In the genomic region with DNA sequence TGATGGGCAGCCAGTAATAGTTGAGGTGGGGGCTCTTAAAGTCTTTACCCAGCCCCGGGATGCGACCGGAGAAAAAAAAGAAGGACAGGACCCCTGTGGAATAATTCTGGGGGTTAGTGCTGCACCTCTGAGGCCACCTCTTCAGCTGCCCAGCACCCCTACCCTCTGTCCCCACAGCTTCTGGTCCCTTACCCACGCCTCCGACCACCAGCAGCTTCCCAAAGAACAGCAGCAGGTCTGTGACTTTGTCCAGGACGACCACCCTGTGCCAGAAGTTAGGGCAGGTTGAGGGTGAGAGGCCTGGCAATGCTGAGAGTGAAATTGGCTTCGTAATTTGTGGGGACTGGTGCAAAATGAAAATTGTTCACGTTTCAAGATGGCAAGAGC, we compare ENCODE assay signal across 24 cellular contexts. TPM values are rescaled to one million over a fixed set of nuclear protein-coding genes. Genes with fewer than 3 reads are reported as not detected.
DNase-seq lines count a peak whose midpoint lies in the region; ATAC-seq and TF ChIP-seq lines count a peak whose summit lies in the region.
"Had no signal": no experiment of that assay in that cellular context is flagged by ENCODE, and none has a peak within 500 bp of the region (broad histone marks: within the 10 kb centered on the region; RNA-seq: fewer than 3 reads in every experiment).

No MANE protein-coding gene starts in this region.

- H3K4me1 Mint-ChIP-seq in activated CD8-positive, alpha-beta T cell treated with anti-CD3 and anti-CD28 coated beads, Interleukin-2, amount 10 ng/mL, durations not matched to agents 7 days and 5 days (ENCODE audit: low read depth), result peaks cover 26% of the 10 kb centered on the region
- H3K4me1 Mint-ChIP-seq in nephron, result peaks cover 11% of the 10 kb centered on the region
- peaks cover 25 to 26% (median 26%) of the 10 kb centered on the region in 3 donors for H3K4me1 Mint-ChIP-seq in CD8-positive, alpha-beta memory T cell

- H3K36me3 ChIP-seq in BLaER1, result peaks cover 10% of the 10 kb centered on the region
- peaks cover 3% of the 10 kb centered on the region for H3K36me3 ChIP-seq in H7 (replicated peaks; ENCODE audit: control insufficient read depth, insufficient read depth, low read length)
- peaks cover 8% of the 10 kb centered on the region for H3K36me3 ChIP-seq in CD8-positive, alpha-beta memory T cell (ENCODE audit: insufficient read depth, low read length)

- peak; percentile 12 for DNase-seq in H7
- no peak for DNase-seq in activated CD8-positive, alpha-beta T cell treated with anti-CD3 and anti-CD28 coated beads, Interleukin-2, amount 10 ng/mL, durations not matched to agents 7 days and 5 days
- no peak for DNase-seq in posterior vena cava (ENCODE audit: low spot score)
- DNase-seq in medulla oblongata (ENCODE audit: extremely low spot score), result no peak
- DNase-seq in CD8-positive, alpha-beta memory T cell, result no peak
- DNase-seq: activated CD4-positive, CD25-positive, alpha-beta regulatory T cell treated with anti-CD3 and anti-CD28 coated beads, Interleukin-2, amount 50 U/mL, for 72 hours; activated CD8-positive, alpha-beta memory T cell treated with anti-CD3 and anti-CD28 coated beads, Interleukin-2, amount 50 U/mL, for 4 hours; activated effector memory CD4-positive, alpha-beta T cell treated with anti-CD3 and anti-CD28 coated beads, Interleukin-2, amount 50 U/mL, for 16 hours; anterior cingulate cortex; effector CD8-positive, alpha-beta T cell; GDM1; NCI-H146; NCI-H2171 treated with DMSO at 0.1 percent for 48 hours; NCI-H748 treated with DMSO at 0.1 percent for 48 hours; stimulated activated naive B cell treated with anti-CD40 and anti-IgM and Interleukin-4, amounts not matched to agents 10 μg/mL and 1 μg/mL and 100 μg/mL, for 72 hours; T1000; transverse colon had no signal

- no peaks in the 10 kb centered on the region for H3K9me3 ChIP-seq in BLaER1
- no peaks in the 10 kb centered on the region for H3K9me3 ChIP-seq in CD8-positive, alpha-beta memory T cell (ENCODE audit: low read length)
- H3K9me3 ChIP-seq: transverse colon had no signal

- peaks cover 8% of the 10 kb centered on the region for H3K36me3 Mint-ChIP-seq in activated CD8-positive, alpha-beta T cell treated with anti-CD3 and anti-CD28 coated beads, Interleukin-2, amount 10 ng/mL, durations not matched to agents 7 days and 5 days (ENCODE audit: low read depth)
- H3K36me3 Mint-ChIP-seq in nephron (ENCODE audit: low read depth), result peaks cover 11% of the 10 kb centered on the region
- H3K36me3 Mint-ChIP-seq in CD8-positive, alpha-beta memory T cell, result peaks cover 0 to 29% (median 0%) of the 10 kb centered on the region in 3 donors

- H3K27me3 ChIP-seq in BLaER1, result no peaks in the 10 kb centered on the region
- no peaks in the 10 kb centered on the region; the same call in 1 of the 2 replicates for H3K27me3 ChIP-seq in H7 (ENCODE audit: control insufficient read depth, insufficient read depth, low read length)
- H3K27me3 ChIP-seq in CD8-positive, alpha-beta memory T cell (ENCODE audit: insufficient read depth, low read length, poor library complexity, severe bottlenecking), result no peaks in the 10 kb centered on the region
- H3K27me3 ChIP-seq: transverse colon had no signal

- no peak for TF ChIP-seq CTCF in nephron (IDR thresholded peaks at IDR 0.05; ENCODE audit: unreplicated experiment in 3 of 3)

- H3K27me3 Mint-ChIP-seq in activated CD8-positive, alpha-beta T cell treated with anti-CD3 and anti-CD28 coated beads, Interleukin-2, amount 10 ng/mL, durations not matched to agents 7 days and 5 days (ENCODE audit: low read depth), result no peaks in the 10 kb centered on the region
- H3K27me3 Mint-ChIP-seq in nephron (ENCODE audit: low read depth), result no peaks in the 10 kb centered on the region
- peaks cover 0 to 4% of the 10 kb centered on the region in 2 donors for H3K27me3 Mint-ChIP-seq in CD8-positive, alpha-beta memory T cell
- H3K27me3 Mint-ChIP-seq: central memory CD8-positive, alpha-beta T cell had no signal

- H3K9ac ChIP-seq in BLaER1, result peak overlapping the region; percentile 82

- H3K27ac ChIP-seq in BLaER1, result peak overlapping the region; percentile 84
- H3K27ac ChIP-seq in CD8-positive, alpha-beta memory T cell (ENCODE audit: low read depth, low read length), result no peak overlapping the region

- H3K4me3 Mint-ChIP-seq in activated CD8-positive, alpha-beta T cell treated with anti-CD3 and anti-CD28 coated beads, Interleukin-2, amount 10 ng/mL, durations not matched to agents 7 days and 5 days, result peak overlapping the region; percentile 89
- peak overlapping the region; percentile 87 to 99 (median 96) for H3K4me3 Mint-ChIP-seq in nephron
- H3K4me3 Mint-ChIP-seq in CD8-positive, alpha-beta memory T cell, result peak overlapping the region in 1 of 7 donors; percentile 19

- H3K4me2 ChIP-seq in BLaER1, result peak overlapping the region; percentile 92

- CTCF ChIA-PET in activated CD8-positive, alpha-beta T cell treated with anti-CD3 and anti-CD28 coated beads, Interleukin-2, amount 10 ng/mL, durations not matched to agents 7 days and 5 days (lab: Charles Lee), result interaction anchor here (1.1 to 2.7 kb wide), 3 partner anchors 25 to 184 kb away, joined by 3 to 8 read pairs (median 7); a partner anchor contains a TSS
- CTCF ChIA-PET in CD8-positive, alpha-beta memory T cell (lab: Charles Lee), result interaction anchor here (1.1 to 1.5 kb wide), 2 partner anchors 24 to 34 kb away, joined by 3 read pairs; no protein-coding TSS in a partner anchor

- H3K4me3 ChIP-seq in BLaER1 (peak overlapping the region; percentile 79; the same call in 1 of the 2 replicates), H7 (ENCODE audit: insufficient read depth, low read depth, low read length) (no peak overlapping the region)
- H3K4me3 ChIP-seq in CD8-positive, alpha-beta memory T cell (ENCODE audit: low read length), result no peak overlapping the region

- peaks cover 53% of the 10 kb centered on the region for H3K4me1 ChIP-seq in BLaER1
- peaks cover 21% of the 10 kb centered on the region for H3K4me1 ChIP-seq in CD8-positive, alpha-beta memory T cell (ENCODE audit: insufficient read depth, low read length)

- H4K20me1 ChIP-seq in BLaER1, result no peaks in the 10 kb centered on the region

- POLR2A ChIA-PET in activated CD8-positive, alpha-beta T cell treated with anti-CD3 and anti-CD28 coated beads, Interleukin-2, amount 10 ng/mL, durations not matched to agents 7 days and 5 days (lab: Charles Lee), result interaction anchor here (1.1 to 2.2 kb wide), 2 partner anchors 30 to 47 kb away, joined by 3 to 9 read pairs; no protein-coding TSS in a partner anchor
- POLR2A ChIA-PET in CD8-positive, alpha-beta memory T cell (lab: Charles Lee), result interaction anchor here (2.2 kb wide), 1 partner anchor 135 kb away, joined by 9 read pairs; a partner anchor contains a TSS

- no peak overlapping the region for H3K27ac Mint-ChIP-seq in activated CD8-positive, alpha-beta T cell treated with anti-CD3 and anti-CD28 coated beads, Interleukin-2, amount 10 ng/mL, durations not matched to agents 7 days and 5 days
- H3K27ac Mint-ChIP-seq in nephron, result peak overlapping the region; percentile 90 to 97 (median 95)
- H3K27ac Mint-ChIP-seq in CD8-positive, alpha-beta memory T cell, result peak overlapping the region in 3 of 8 donors; percentile 27 to 82 (median 73)

- no peak for ATAC-seq in activated CD8-positive, alpha-beta T cell treated with anti-CD3 and anti-CD28 coated beads, Interleukin-2, amount 10 ng/mL, durations not matched to agents 7 days and 5 days
- ATAC-seq in GM18517 (IDR thresholded peaks at IDR 0.05; ENCODE audit: unreplicated experiment), result no peak
- ATAC-seq: GM12878; left lobe of liver; stimulated activated naive B cell treated with anti-CD40 and anti-IgM and Interleukin-4, amounts not matched to agents 10 μg/mL and 1 μg/mL and 100 μg/mL, for 72 hours had no signal

- intact Hi-C loops in posterior vena cava (cut with DNase I), result no loop called here

- no peaks in the 10 kb centered on the region for H3K9me3 Mint-ChIP-seq in activated CD8-positive, alpha-beta T cell treated with anti-CD3 and anti-CD28 coated beads, Interleukin-2, amount 10 ng/mL, durations not matched to agents 7 days and 5 days (ENCODE audit: insufficient read depth)
- H3K9me3 Mint-ChIP-seq in nephron, result no peaks in the 10 kb centered on the region
- no peaks in the 10 kb centered on the region for H3K9me3 Mint-ChIP-seq in CD8-positive, alpha-beta memory T cell
- H3K9me3 Mint-ChIP-seq: central memory CD8-positive, alpha-beta T cell; stimulated activated naive B cell treated with anti-CD40 and anti-IgM and Interleukin-4, amounts not matched to agents 10 μg/mL and 1 μg/mL and 100 μg/mL, for 72 hours had no signal

RNA-seq across cellular contexts. Expression of a gene that starts 2.2 kb away (rescaled TPM):
- 56.2 and 58.6 TPM in 2 replicates for total RNA-seq in H7 (2014; rRNA removed; shearing (Covaris generic))
- total RNA-seq in activated CD8-positive, alpha-beta T cell treated with anti-CD3 and anti-CD28 coated beads, Interleukin-2, amount 10 ng/mL, durations not matched to agents 7 days and 5 days, result 10 to 100 TPM; 16.5 to 17.8 TPM
- total RNA-seq in posterior vena cava, result 10 to 100 TPM; 22.2 to 29.0 TPM
- total RNA-seq in CD8-positive, alpha-beta memory T cell, result 10 to 100 TPM; 19.0 to 19.4 TPM
- 25.0 TPM for polyA plus RNA-seq in CD8-positive, alpha-beta memory T cell

RNA-seq across cellular contexts. Expression of a gene that starts 14.0 kb away (rescaled TPM):
- total RNA-seq in H7 (2014; rRNA removed; shearing (Covaris generic)), result 0.42 and 0.48 TPM in 2 replicates
- under 1 TPM in 1 of 2 experiments, not detected in 1; 0.39 TPM for total RNA-seq in activated CD8-positive, alpha-beta T cell treated with anti-CD3 and anti-CD28 coated beads, Interleukin-2, amount 10 ng/mL, durations not matched to agents 7 days and 5 days
- under 1 TPM; 0.33 to 0.65 TPM for total RNA-seq in posterior vena cava
- total RNA-seq in CD8-positive, alpha-beta memory T cell, result not detected
- polyA plus RNA-seq in CD8-positive, alpha-beta memory T cell, result not detected
- total RNA-seq: osteocyte had no signal

RNA-seq across cellular contexts. Expression of a gene that starts 32.7 kb away (rescaled TPM):
- 134 and 136 TPM in 2 replicates for total RNA-seq in H7 (2014; rRNA removed; shearing (Covaris generic))
- 10 to 100 TPM; 70.1 to 72.3 TPM for total RNA-seq in activated CD8-positive, alpha-beta T cell treated with anti-CD3 and anti-CD28 coated beads, Interleukin-2, amount 10 ng/mL, durations not matched to agents 7 days and 5 days
- 10 to 100 TPM; 24.0 to 26.8 TPM for total RNA-seq in posterior vena cava
- total RNA-seq in CD8-positive, alpha-beta memory T cell, result 10 to 100 TPM; 71.6 to 72.4 TPM
- 51.6 TPM for polyA plus RNA-seq in CD8-positive, alpha-beta memory T cell

RNA-seq across cellular contexts. Expression of a gene that starts 37.1 kb away (rescaled TPM):
- 7.9 and 8.7 TPM in 2 replicates for total RNA-seq in H7 (2014; rRNA removed; shearing (Covaris generic))
- total RNA-seq in activated CD8-positive, alpha-beta T cell treated with anti-CD3 and anti-CD28 coated beads, Interleukin-2, amount 10 ng/mL, durations not matched to agents 7 days and 5 days, result 1 to 10 TPM; 1.6 to 1.8 TPM
- total RNA-seq in posterior vena cava, result 1 to 10 TPM; 3.6 to 4.2 TPM
- total RNA-seq in CD8-positive, alpha-beta memory T cell, result 1 to 10 TPM; 3.5 to 4.3 TPM
- polyA plus RNA-seq in CD8-positive, alpha-beta memory T cell, result not detected

RNA-seq across cellular contexts. Expression of a gene that starts 37.3 kb away (rescaled TPM):
- 63.3 and 70.4 TPM in 2 replicates for total RNA-seq in H7 (2014; rRNA removed; shearing (Covaris generic))
- total RNA-seq in activated CD8-positive, alpha-beta T cell treated with anti-CD3 and anti-CD28 coated beads, Interleukin-2, amount 10 ng/mL, durations not matched to agents 7 days and 5 days, result 10 to 100 TPM; 84.6 to 87.1 TPM
- 100 to 1,000 TPM in 1 of 2 donors, 10 to 100 TPM in 1; 89.8 to 106 TPM for total RNA-seq in posterior vena cava
- 10 to 100 TPM; 80.9 to 81.4 TPM for total RNA-seq in CD8-positive, alpha-beta memory T cell
- polyA plus RNA-seq in CD8-positive, alpha-beta memory T cell, result 5.0 TPM
